1 cellular context compared by ENCODE assay signal in the genomic region with DNA sequence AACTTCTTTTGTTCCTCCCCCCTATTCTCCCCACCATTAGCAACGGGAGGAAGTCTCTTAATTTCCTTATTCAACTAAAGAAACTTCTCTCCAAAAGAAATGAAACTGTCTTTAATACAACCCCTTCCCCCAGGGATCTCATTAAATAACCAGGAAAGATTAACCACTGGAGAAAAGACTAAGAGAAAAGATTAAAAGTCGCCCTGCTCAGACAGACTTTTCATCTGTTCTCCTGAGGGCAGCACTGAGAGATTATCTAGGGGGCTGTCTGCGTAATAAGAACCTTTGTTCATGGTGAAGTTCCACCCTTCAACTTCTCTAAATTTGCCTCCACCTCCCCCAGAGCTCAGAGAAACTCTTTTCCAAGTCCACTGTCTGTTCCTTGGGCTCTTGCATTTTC.
TF ChIP-seq lines count a peak whose summit lies in the region.

No MANE protein-coding gene starts in this region.

TF ChIP-seq in GM23338, 12 proteins besides CTCF, POLR2A, EP300 and RAD21 (continued from another document):
- TF ChIP-seq, protein P1, sequence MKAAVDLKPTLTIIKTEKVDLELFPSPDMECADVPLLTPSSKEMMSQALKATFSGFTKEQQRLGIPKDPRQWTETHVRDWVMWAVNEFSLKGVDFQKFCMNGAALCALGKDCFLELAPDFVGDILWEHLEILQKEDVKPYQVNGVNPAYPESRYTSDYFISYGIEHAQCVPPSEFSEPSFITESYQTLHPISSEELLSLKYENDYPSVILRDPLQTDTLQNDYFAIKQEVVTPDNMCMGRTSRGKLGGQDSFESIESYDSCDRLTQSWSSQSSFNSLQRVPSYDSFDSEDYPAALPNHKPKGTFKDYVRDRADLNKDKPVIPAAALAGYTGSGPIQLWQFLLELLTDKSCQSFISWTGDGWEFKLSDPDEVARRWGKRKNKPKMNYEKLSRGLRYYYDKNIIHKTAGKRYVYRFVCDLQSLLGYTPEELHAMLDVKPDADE (IDR thresholded peaks at IDR 0.05): no peak
- TF ChIP-seq CREB1 (CRISPR knock-in tag; IDR thresholded peaks at IDR 0.05; ENCODE audit: low read depth) (no peak), ZNF331 (CRISPR knock-in tag; IDR thresholded peaks at IDR 0.05; ENCODE audit: low read depth) (no peak), EZH2 (IDR thresholded peaks at IDR 0.05; ENCODE audit: low read depth, unreplicated experiment) (no peak), ZNF114 (CRISPR knock-in tag; IDR thresholded peaks at IDR 0.05) (no peak), JUNB (IDR thresholded peaks at IDR 0.05; ENCODE audit: unreplicated experiment) (no peak), STAT1 (IDR thresholded peaks at IDR 0.05; ENCODE audit: unreplicated experiment) (no peak), POLR2AphosphoS5 (IDR thresholded peaks at IDR 0.05; ENCODE audit: low read depth) (no peak), NANOG (IDR thresholded peaks at IDR 0.05; ENCODE audit: borderline replicate concordance) (no peak)
- TF ChIP-seq, protein P2, sequence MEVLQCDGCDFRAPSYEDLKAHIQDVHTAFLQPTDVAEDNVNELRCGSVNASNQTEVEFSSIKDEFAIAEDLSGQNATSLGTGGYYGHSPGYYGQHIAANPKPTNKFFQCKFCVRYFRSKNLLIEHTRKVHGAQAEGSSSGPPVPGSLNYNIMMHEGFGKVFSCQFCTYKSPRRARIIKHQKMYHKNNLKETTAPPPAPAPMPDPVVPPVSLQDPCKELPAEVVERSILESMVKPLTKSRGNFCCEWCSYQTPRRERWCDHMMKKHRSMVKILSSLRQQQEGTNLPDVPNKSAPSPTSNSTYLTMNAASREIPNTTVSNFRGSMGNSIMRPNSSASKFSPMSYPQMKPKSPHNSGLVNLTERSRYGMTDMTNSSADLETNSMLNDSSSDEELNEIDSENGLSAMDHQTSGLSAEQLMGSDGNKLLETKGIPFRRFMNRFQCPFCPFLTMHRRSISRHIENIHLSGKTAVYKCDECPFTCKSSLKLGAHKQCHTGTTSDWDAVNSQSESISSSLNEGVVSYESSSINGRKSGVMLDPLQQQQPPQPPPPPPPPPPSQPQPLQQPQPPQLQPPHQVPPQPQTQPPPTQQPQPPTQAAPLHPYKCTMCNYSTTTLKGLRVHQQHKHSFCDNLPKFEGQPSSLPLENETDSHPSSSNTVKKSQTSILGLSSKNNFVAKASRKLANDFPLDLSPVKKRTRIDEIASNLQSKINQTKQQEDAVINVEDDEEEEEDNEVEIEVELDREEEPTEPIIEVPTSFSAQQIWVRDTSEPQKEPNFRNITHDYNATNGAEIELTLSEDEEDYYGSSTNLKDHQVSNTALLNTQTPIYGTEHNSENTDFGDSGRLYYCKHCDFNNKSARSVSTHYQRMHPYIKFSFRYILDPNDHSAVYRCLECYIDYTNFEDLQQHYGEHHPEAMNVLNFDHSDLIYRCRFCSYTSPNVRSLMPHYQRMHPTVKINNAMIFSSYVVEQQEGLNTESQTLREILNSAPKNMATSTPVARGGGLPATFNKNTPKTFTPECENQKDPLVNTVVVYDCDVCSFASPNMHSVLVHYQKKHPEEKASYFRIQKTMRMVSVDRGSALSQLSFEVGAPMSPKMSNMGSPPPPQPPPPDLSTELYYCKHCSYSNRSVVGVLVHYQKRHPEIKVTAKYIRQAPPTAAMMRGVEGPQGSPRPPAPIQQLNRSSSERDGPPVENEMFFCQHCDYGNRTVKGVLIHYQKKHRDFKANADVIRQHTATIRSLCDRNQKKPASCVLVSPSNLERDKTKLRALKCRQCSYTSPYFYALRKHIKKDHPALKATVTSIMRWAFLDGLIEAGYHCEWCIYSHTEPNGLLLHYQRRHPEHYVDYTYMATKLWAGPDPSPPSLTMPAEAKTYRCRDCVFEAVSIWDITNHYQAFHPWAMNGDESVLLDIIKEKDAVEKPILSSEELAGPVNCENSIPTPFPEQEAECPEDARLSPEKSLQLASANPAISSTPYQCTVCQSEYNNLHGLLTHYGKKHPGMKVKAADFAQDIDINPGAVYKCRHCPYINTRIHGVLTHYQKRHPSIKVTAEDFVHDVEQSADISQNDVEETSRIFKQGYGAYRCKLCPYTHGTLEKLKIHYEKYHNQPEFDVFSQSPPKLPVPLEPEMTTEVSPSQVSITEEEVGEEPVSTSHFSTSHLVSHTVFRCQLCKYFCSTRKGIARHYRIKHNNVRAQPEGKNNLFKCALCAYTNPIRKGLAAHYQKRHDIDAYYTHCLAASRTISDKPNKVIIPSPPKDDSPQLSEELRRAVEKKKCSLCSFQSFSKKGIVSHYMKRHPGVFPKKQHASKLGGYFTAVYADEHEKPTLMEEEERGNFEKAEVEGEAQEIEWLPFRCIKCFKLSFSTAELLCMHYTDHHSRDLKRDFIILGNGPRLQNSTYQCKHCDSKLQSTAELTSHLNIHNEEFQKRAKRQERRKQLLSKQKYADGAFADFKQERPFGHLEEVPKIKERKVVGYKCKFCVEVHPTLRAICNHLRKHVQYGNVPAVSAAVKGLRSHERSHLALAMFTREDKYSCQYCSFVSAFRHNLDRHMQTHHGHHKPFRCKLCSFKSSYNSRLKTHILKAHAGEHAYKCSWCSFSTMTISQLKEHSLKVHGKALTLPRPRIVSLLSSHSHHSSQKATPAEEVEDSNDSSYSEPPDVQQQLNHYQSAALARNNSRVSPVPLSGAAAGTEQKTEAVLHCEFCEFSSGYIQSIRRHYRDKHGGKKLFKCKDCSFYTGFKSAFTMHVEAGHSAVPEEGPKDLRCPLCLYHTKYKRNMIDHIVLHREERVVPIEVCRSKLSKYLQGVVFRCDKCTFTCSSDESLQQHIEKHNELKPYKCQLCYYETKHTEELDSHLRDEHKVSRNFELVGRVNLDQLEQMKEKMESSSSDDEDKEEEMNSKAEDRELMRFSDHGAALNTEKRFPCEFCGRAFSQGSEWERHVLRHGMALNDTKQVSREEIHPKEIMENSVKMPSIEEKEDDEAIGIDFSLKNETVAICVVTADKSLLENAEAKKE (CRISPR knock-in tag; IDR thresholded peaks at IDR 0.05): no peak
TF ChIP-seq in GM23338: peak in this region for 0.
